ENCODE assay signal across 1 cellular context in genomic region chr16:75624921-75625334, GRCh38.
TF ChIP-seq lines count a peak whose summit lies in the region.

No MANE protein-coding gene starts in this region.

TF ChIP-seq in K562, 482 proteins besides CTCF, POLR2A, EP300 and RAD21 (continued from another document):
- TF ChIP-seq HNRNPLL (IDR thresholded peaks at IDR 0.05; ENCODE audit: low read depth, low read length, poor library complexity, severe bottlenecking) (no peak), RNF2 (IDR thresholded peaks at IDR 0.05) (0 out of 2 replicates have a peak, but pooled peaks have one; percentile 22), ZNF239 (CRISPR knock-in tag; IDR thresholded peaks at IDR 0.05) (no peak), CBFA2T3 (IDR thresholded peaks at IDR 0.05) (peak; percentile 90), HDAC1 (IDR thresholded peaks at IDR 0.05) (peak in 1 of 2 experiments; percentile 86; a peak in 2 of 4 replicates), AFF1 (IDR thresholded peaks at IDR 0.05; ENCODE audit: low read depth in 1 of 2, partially characterized antibody in 2 of 2) (peak in 1 of 2 experiments; percentile 44), FOS (IDR thresholded peaks at IDR 0.05; ENCODE audit: extremely low read depth, insufficient read length) (no peak), ZFPM2 (CRISPR knock-in tag; IDR thresholded peaks at IDR 0.05) (no peak), ZBED1 (IDR thresholded peaks at IDR 0.05) (no peak), TEAD4 (IDR thresholded peaks at IDR 0.05; ENCODE audit: low read length) (peak; percentile 84), TEAD4 (CRISPR knock-in tag; IDR thresholded peaks at IDR 0.05; ENCODE audit: borderline replicate concordance) (no peak), BACH1 (tag; IDR thresholded peaks at IDR 0.05) (no peak), JUND (IDR thresholded peaks at IDR 0.05; ENCODE audit: borderline replicate concordance, low read depth, low read length) (peak; percentile 98), JUND (tag; IDR thresholded peaks at IDR 0.05; ENCODE audit: borderline replicate concordance, low read depth, low read length) (peak; percentile 98), CREM (IDR thresholded peaks at IDR 0.05; ENCODE audit: low read depth) (0 out of 2 replicates have a peak, but pooled peaks have one; percentile 37), DACH1 (IDR thresholded peaks at IDR 0.05; ENCODE audit: partially characterized antibody) (peak; percentile 52), HMG20A (CRISPR knock-in tag; conservative IDR thresholded peaks at IDR 0.05) (no peak), CCNT2 (IDR thresholded peaks at IDR 0.05; ENCODE audit: borderline replicate concordance, extremely low read depth, insufficient read length, low read depth, low read length) (peak; percentile 70), CTBP1 (IDR thresholded peaks at IDR 0.05; ENCODE audit: borderline replicate concordance) (peak; percentile 32; the same call in 1 of the 2 replicates), JUN (IDR thresholded peaks at IDR 0.05; ENCODE audit: borderline replicate concordance, low read depth, low read length) (peak; percentile 94), JUN (CRISPR knock-in tag; IDR thresholded peaks at IDR 0.05; ENCODE audit: borderline replicate concordance) (no peak), ZNF274 (IDR thresholded peaks at IDR 0.05; ENCODE audit: borderline replicate concordance, low read depth, low read length) (no peak), KLF16 (IDR thresholded peaks at IDR 0.05) (0 out of 2 replicates have a peak, but pooled peaks have one; percentile 19), CEBPG (CRISPR knock-in tag; IDR thresholded peaks at IDR 0.05) (peak; percentile 79), CEBPG (tag; conservative IDR thresholded peaks at IDR 0.05 in 1 of 2, IDR thresholded peaks at IDR 0.05 in 1 of 2) (peak; percentile 84 to 97), CREB1 (IDR thresholded peaks at IDR 0.05) (no peak; the same call in 1 of the 2 replicates), CREB1 (CRISPR knock-in tag; IDR thresholded peaks at IDR 0.05) (no peak), NFE2 (IDR thresholded peaks at IDR 0.05; ENCODE audit: low read depth) (no peak)
- TF ChIP-seq, protein P1, sequence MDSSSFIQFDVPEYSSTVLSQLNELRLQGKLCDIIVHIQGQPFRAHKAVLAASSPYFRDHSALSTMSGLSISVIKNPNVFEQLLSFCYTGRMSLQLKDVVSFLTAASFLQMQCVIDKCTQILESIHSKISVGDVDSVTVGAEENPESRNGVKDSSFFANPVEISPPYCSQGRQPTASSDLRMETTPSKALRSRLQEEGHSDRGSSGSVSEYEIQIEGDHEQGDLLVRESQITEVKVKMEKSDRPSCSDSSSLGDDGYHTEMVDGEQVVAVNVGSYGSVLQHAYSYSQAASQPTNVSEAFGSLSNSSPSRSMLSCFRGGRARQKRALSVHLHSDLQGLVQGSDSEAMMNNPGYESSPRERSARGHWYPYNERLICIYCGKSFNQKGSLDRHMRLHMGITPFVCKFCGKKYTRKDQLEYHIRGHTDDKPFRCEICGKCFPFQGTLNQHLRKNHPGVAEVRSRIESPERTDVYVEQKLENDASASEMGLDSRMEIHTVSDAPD (CRISPR knock-in tag; IDR thresholded peaks at IDR 0.05), result no peak
- TF ChIP-seq, protein P2, sequence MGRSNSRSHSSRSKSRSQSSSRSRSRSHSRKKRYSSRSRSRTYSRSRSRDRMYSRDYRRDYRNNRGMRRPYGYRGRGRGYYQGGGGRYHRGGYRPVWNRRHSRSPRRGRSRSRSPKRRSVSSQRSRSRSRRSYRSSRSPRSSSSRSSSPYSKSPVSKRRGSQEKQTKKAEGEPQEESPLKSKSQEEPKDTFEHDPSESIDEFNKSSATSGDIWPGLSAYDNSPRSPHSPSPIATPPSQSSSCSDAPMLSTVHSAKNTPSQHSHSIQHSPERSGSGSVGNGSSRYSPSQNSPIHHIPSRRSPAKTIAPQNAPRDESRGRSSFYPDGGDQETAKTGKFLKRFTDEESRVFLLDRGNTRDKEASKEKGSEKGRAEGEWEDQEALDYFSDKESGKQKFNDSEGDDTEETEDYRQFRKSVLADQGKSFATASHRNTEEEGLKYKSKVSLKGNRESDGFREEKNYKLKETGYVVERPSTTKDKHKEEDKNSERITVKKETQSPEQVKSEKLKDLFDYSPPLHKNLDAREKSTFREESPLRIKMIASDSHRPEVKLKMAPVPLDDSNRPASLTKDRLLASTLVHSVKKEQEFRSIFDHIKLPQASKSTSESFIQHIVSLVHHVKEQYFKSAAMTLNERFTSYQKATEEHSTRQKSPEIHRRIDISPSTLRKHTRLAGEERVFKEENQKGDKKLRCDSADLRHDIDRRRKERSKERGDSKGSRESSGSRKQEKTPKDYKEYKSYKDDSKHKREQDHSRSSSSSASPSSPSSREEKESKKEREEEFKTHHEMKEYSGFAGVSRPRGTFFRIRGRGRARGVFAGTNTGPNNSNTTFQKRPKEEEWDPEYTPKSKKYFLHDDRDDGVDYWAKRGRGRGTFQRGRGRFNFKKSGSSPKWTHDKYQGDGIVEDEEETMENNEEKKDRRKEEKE (IDR thresholded peaks at IDR 0.05; ENCODE audit: borderline replicate concordance in 1 of 2, control insufficient read depth in 1 of 2, low read depth in 2 of 2, low read length in 1 of 2), result no peak
